ENCODE assay signal across 1 cellular context in genomic region chr7:156640949-156641485, GRCh38.
TF ChIP-seq lines count a peak whose summit lies in the region.

No MANE protein-coding gene starts in this region.

TF ChIP-seq in HEK293, 187 proteins besides CTCF, POLR2A, EP300 and RAD21 (continued from another document):
- TF ChIP-seq REST (tag by site-specific recombination; IDR thresholded peaks at IDR 0.05) (no peak), ZNF558 (tag by site-specific recombination; IDR thresholded peaks at IDR 0.05) (no peak), ZNF692 (tag by site-specific recombination; IDR thresholded peaks at IDR 0.05) (peak; percentile 12; the same call in 1 of the 2 replicates), ZNF121 (tag by site-specific recombination; IDR thresholded peaks at IDR 0.05) (no peak), ZBTB21 (tag by site-specific recombination; IDR thresholded peaks at IDR 0.05) (0 out of 2 replicates have a peak, but pooled peaks have one; percentile 21), ZNF624 (tag by site-specific recombination; IDR thresholded peaks at IDR 0.05) (no peak)
